In the genomic region with DNA sequence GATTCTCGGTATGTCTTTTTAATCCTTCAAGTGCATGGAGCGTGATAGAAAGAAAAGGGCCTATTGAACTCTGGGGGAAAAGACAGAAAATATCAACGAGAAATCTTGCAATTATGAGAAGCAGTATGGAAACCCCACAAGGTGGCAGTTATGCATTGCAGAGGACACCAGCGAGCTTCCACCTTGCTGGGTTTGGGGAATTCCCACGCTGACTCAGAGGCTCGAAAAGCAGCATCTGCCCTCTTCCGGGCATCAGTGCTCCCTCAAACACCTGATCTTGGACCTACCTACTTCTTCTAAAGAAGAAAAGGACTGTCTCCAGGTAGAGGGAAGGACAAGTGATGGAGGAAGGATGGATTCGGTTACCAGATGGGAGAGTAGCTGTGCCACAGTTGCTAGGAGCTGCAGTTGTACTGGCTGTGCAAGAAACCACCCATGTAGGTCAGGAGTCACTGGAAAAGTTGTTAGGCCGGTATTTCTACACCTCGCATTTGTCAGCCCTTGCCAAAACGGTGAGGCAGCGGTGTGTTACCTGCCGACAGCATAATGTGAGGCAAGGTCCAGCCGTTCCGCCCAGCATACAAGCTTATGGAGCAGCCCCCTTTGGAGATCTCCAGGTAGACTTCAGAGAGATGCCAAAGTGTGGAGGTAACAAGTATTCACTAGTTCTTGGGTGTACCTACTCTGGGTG, we compare ENCODE assay signal across 9 cellular contexts. TPM values are rescaled to one million over a fixed set of nuclear protein-coding genes. Genes with fewer than 3 reads are reported as not detected.
A peak's percentile ranks its signal among the peaks of the same experiment; 100 is the strongest.
DNase-seq lines count a peak whose midpoint lies in the region; TF ChIP-seq lines count a peak whose summit lies in the region.
"Not testable (repeated sequence)": the region's sequence is repeated elsewhere in the genome, so short reads cannot be mapped to it uniquely, and the experiment has no call there.
"Had no signal": no experiment of that assay in that cellular context is flagged by ENCODE, and none has a peak within 500 bp of the region (broad histone marks: within the 10 kb centered on the region; RNA-seq: fewer than 3 reads in every experiment).

No MANE protein-coding gene starts in this region.

- H3K27ac Mint-ChIP-seq in CD4-positive, alpha-beta memory T cell: peak overlapping the region; percentile 36 to 86 (median 72)
- H3K27ac Mint-ChIP-seq in activated naive CD8-positive, alpha-beta T cell: peak overlapping the region; percentile 81

- H3K4me1 ChIP-seq in CD4-positive, alpha-beta memory T cell (ENCODE audit: insufficient read depth, low read length); hepatocyte (ENCODE audit: insufficient read depth): not testable (repeated sequence)

- H3K9me3 Mint-ChIP-seq in CD4-positive, alpha-beta memory T cell; activated naive CD8-positive, alpha-beta T cell (ENCODE audit: low read depth): not testable (repeated sequence)

- WGBS in hepatocyte (ENCODE audit: low lambda C conversion rate, missing lambda C conversion rate): 58% methylated on average over 15 of the region's 15 CpGs

- intact Hi-C loops in CD4-positive, alpha-beta memory T cell (cut with micrococcal nuclease): not testable (repeated sequence)

- TF ChIP-seq CTCF in hepatocyte (IDR thresholded peaks at IDR 0.05; ENCODE audit: poor library complexity): peak; percentile 27

- not testable (repeated sequence) for H3K79me2 ChIP-seq in hepatocyte

- not testable (repeated sequence) for H2AFZ ChIP-seq in hepatocyte

- not testable (repeated sequence) for H3K27me3 Mint-ChIP-seq in CD4-positive, alpha-beta memory T cell; activated naive CD8-positive, alpha-beta T cell

- H3K4me2 ChIP-seq in hepatocyte: not testable (repeated sequence)

- H3K4me3 ChIP-seq in CD4-positive, alpha-beta memory T cell (ENCODE audit: low read length in 2 of 2); hepatocyte: not testable (repeated sequence)

- POLR2A ChIA-PET in CD4-positive, alpha-beta memory T cell (lab: Charles Lee; ENCODE audit: partially characterized antibody): interaction anchor here (1.2 to 1.4 kb wide), 2 partner anchors 44 to 48 kb away, joined by 4 read pairs; partner anchors contain the start of gene NAGK

- H3K9me3 ChIP-seq in CD4-positive, alpha-beta memory T cell (ENCODE audit: control insufficient read depth in 1 of 2, low read length in 2 of 2); hepatocyte (ENCODE audit: low read depth): not testable (repeated sequence)

- not testable (repeated sequence) for H3K4me3 Mint-ChIP-seq in CD4-positive, alpha-beta memory T cell; activated naive CD8-positive, alpha-beta T cell

- not testable (repeated sequence) for H3K27ac ChIP-seq in CD4-positive, alpha-beta memory T cell (ENCODE audit: low read depth, low read length); hepatocyte

- not testable (repeated sequence) for H3K36me3 Mint-ChIP-seq in CD4-positive, alpha-beta memory T cell; activated naive CD8-positive, alpha-beta T cell

- peak; percentile 40 to 82 (median 55) for DNase-seq in CD4-positive, alpha-beta memory T cell
- DNase-seq in HT-29 (ENCODE audit: low spot score) (peak; percentile 80), T-helper 1 cell (peak in 4 of 5 donors; percentile 36 to 43 (median 38))
- peak; percentile 35 to 65 for DNase-seq in activated CD8-positive, alpha-beta memory T cell treated with anti-CD3 and anti-CD28 coated beads for 4 hours (ENCODE audit: low read depth in 2 of 2)
- not testable (repeated sequence) for DNase-seq in hepatocyte (ENCODE audit: low spot score)
- DNase-seq in stimulated activated CD4-positive, alpha-beta T cell treated with anti-CD3 and anti-CD28 coated beads, Interleukin-15, amount 100 ng/mL, for 1 hour (ENCODE audit: low read depth in 1 of 2, low spot score in 1 of 2): peak; percentile 41 to 54
- peak; percentile 35 for DNase-seq in stimulated activated CD8-positive, alpha-beta memory T cell treated with anti-CD3 and anti-CD28 coated beads, Interleukin-7, amount 100 ng/mL, for 24 hours (ENCODE audit: low read depth)

- not testable (repeated sequence) for H3K36me3 ChIP-seq in CD4-positive, alpha-beta memory T cell (ENCODE audit: insufficient read depth, low read length); hepatocyte (replicated peaks; ENCODE audit: insufficient read depth, low read depth)

- not testable (repeated sequence) for H3K9me2 ChIP-seq in hepatocyte (replicated peaks; ENCODE audit: insufficient read depth)

- H4K20me1 ChIP-seq in hepatocyte (ENCODE audit: insufficient read depth, poor library complexity, severe bottlenecking): not testable (repeated sequence)

- H3K4me1 Mint-ChIP-seq in CD4-positive, alpha-beta memory T cell: peaks cover 7 to 10% (median 9%) of the 10 kb centered on the region in 4 donors
- peaks cover 13% of the 10 kb centered on the region for H3K4me1 Mint-ChIP-seq in activated naive CD8-positive, alpha-beta T cell (ENCODE audit: low read depth)

- CTCF ChIA-PET in CD4-positive, alpha-beta memory T cell (lab: Charles Lee; ENCODE audit: partially characterized antibody): interaction anchor here (0.8 to 1.9 kb wide), 2 partner anchors 48 to 276 kb away, joined by 4 to 6 read pairs; no protein-coding TSS in a partner anchor

- H3K27me3 ChIP-seq in CD4-positive, alpha-beta memory T cell (ENCODE audit: insufficient read depth, low read length); hepatocyte: not testable (repeated sequence)

RNA-seq across cellular contexts. Expression of gene TEX261, which starts 29.0 kb away (rescaled TPM):
- total RNA-seq in CD4-positive, alpha-beta memory T cell: 10 to 100 TPM; 61.1 to 70.0 TPM
- polyA plus RNA-seq in CD4-positive, alpha-beta memory T cell: 10 to 100 TPM; 39.6 to 43.0 TPM
- total RNA-seq in HT-29 (2014; rRNA removed; shearing (Covaris generic)): 43.3 and 50.1 TPM in 2 replicates
- total RNA-seq in hepatocyte: 62.6 and 81.0 TPM in 2 replicates
- polyA plus RNA-seq in hepatocyte: 39.5 and 41.5 TPM in 2 replicates

RNA-seq across cellular contexts. Expression of gene NAGK, which starts 44.8 kb away (rescaled TPM):
- 100 to 1,000 TPM; 161 to 167 TPM for total RNA-seq in CD4-positive, alpha-beta memory T cell
- 10 to 100 TPM; 73.8 to 82.4 TPM for polyA plus RNA-seq in CD4-positive, alpha-beta memory T cell
- total RNA-seq in HT-29 (2014; rRNA removed; shearing (Covaris generic)): 17.8 and 29.7 TPM in 2 replicates
- total RNA-seq in hepatocyte: 76.1 and 103 TPM in 2 replicates
- polyA plus RNA-seq in hepatocyte: 123 and 127 TPM in 2 replicates

RNA-seq across cellular contexts. Expression of gene ANKRD53, which starts 45.3 kb away (rescaled TPM):
- total RNA-seq in CD4-positive, alpha-beta memory T cell: under 1 TPM in 1 of 2 experiments, not detected in 1; 0.20 TPM
- not detected for polyA plus RNA-seq in CD4-positive, alpha-beta memory T cell
- 0.28 TPM in 1 of 2 replicates, not detected in the other for total RNA-seq in HT-29 (2014; rRNA removed; shearing (Covaris generic))
- total RNA-seq in hepatocyte: 0.48 and 0.97 TPM in 2 replicates
- 3.4 and 4.7 TPM in 2 replicates for polyA plus RNA-seq in hepatocyte
- polyA plus RNA-seq: neural cell had no signal
